In genomic region chr11:129408865-129409444, GRCh38 we compare ENCODE assay signal across 27 cellular contexts. TPM values are rescaled to one million over a fixed set of nuclear protein-coding genes. Genes with fewer than 3 reads are reported as not detected.
DNase-seq lines count a peak whose midpoint lies in the region; ATAC-seq and TF ChIP-seq lines count a peak whose summit lies in the region.
"Had no signal": no experiment of that assay in that cellular context is flagged by ENCODE, and none has a peak within 500 bp of the region (broad histone marks: within the 10 kb centered on the region; RNA-seq: fewer than 3 reads in every experiment).

No MANE protein-coding gene starts in this region.

- no peaks in the 10 kb centered on the region for H3K4me1 ChIP-seq in HEK293 (ENCODE audit: control insufficient read depth, insufficient read depth, low read length)
- H3K4me1 ChIP-seq: BE2C had no signal

- CTCF ChIA-PET in activated CD4-positive, alpha-beta T cell treated with anti-CD3 and anti-CD28 coated beads for 36 hours (lab: Charles Lee): interaction anchor here (0.7 to 1.1 kb wide), 4 partner anchors 287 to 525 kb away, joined by 3 read pairs; no protein-coding TSS in a partner anchor
- CTCF ChIA-PET in HEK293 (lab: Yijun Ruan, JAX): interaction anchor here (0.7 to 1.2 kb wide), 3 partner anchors 52 to 282 kb away, joined by 3 to 5 read pairs (median 4); no protein-coding TSS in a partner anchor

- no peak overlapping the region for H3K27ac ChIP-seq in HEK293 (ENCODE audit: extremely low read depth, low read depth, low read length)
- H3K27ac ChIP-seq: GM23248, RWPE1 had no signal

- H3K36me3 ChIP-seq in HEK293 (ENCODE audit: control insufficient read depth in 2 of 2, insufficient read depth in 1 of 2, low read length in 2 of 2): no peaks in the 10 kb centered on the region
- H3K36me3 ChIP-seq: BE2C had no signal

- POLR2A ChIA-PET in activated CD4-positive, alpha-beta T cell treated with anti-CD3 and anti-CD28 coated beads for 36 hours (lab: Charles Lee): no interaction called here
- POLR2A ChIA-PET in HEK293 (lab: Yijun Ruan, JAX): no interaction called here

- no peak overlapping the region for H3K4me3 ChIP-seq in HEK293 (ENCODE audit: low read depth, low read length)
- H3K4me3 ChIP-seq: GM12878, GM23248 had no signal

- H3K9me3 Mint-ChIP-seq in activated CD4-positive, alpha-beta T cell treated with anti-CD3 and anti-CD28 coated beads for 36 hours (ENCODE audit: low read depth): no peaks in the 10 kb centered on the region

- H3K4me1 Mint-ChIP-seq in activated CD4-positive, alpha-beta T cell treated with anti-CD3 and anti-CD28 coated beads for 36 hours: peaks cover 7% of the 10 kb centered on the region
- H3K4me1 Mint-ChIP-seq: CD14-positive monocyte; CD8-positive, alpha-beta memory T cell had no signal

- no peak for TF ChIP-seq CTCF in HEK293 (tag by site-specific recombination; IDR thresholded peaks at IDR 0.05)

- intact Hi-C loops in activated CD4-positive, alpha-beta T cell treated with anti-CD3 and anti-CD28 coated beads for 36 hours (cut with DNase I, micrococcal nuclease): no loop called here
- intact Hi-C loops in cardiac septum (cut with DNase I): no loop called here

- H3K4me3 Mint-ChIP-seq in activated CD4-positive, alpha-beta T cell treated with anti-CD3 and anti-CD28 coated beads for 36 hours: no peak overlapping the region
- H3K4me3 Mint-ChIP-seq: CD14-positive monocyte; CD8-positive, alpha-beta memory T cell had no signal

- H3K27me3 Mint-ChIP-seq in activated CD4-positive, alpha-beta T cell treated with anti-CD3 and anti-CD28 coated beads for 36 hours: peaks cover 16% of the 10 kb centered on the region

- no peaks in the 10 kb centered on the region for H3K9me3 ChIP-seq in HEK293 (ENCODE audit: control insufficient read depth, insufficient read depth, low read depth, low read length)
- H3K9me3 ChIP-seq: BE2C had no signal

- H3K27ac Mint-ChIP-seq in activated CD4-positive, alpha-beta T cell treated with anti-CD3 and anti-CD28 coated beads for 36 hours: no peak overlapping the region
- H3K27ac Mint-ChIP-seq: CD14-positive monocyte; CD8-positive, alpha-beta memory T cell had no signal

- no peak for ATAC-seq in activated CD4-positive, alpha-beta T cell treated with anti-CD3 and anti-CD28 coated beads for 36 hours
- ATAC-seq: GM12878 had no signal

- H3K36me3 Mint-ChIP-seq in activated CD4-positive, alpha-beta T cell treated with anti-CD3 and anti-CD28 coated beads for 36 hours (ENCODE audit: low read depth): no peaks in the 10 kb centered on the region
- H3K36me3 Mint-ChIP-seq: CD14-positive monocyte; CD8-positive, alpha-beta memory T cell had no signal

- peak; percentile 47 for DNase-seq in activated CD4-positive, alpha-beta T cell treated with anti-CD3 and anti-CD28 coated beads for 36 hours
- DNase-seq in activated CD4-positive, alpha-beta T cell treated with anti-CD3 and anti-CD28 coated beads, Interleukin-2, amount 50 U/mL, for 1 hour: no peak
- peak; percentile 8 for DNase-seq in activated T-cell treated with anti-CD3 and anti-CD28 coated beads for 48 hours (ENCODE audit: low read depth)
- DNase-seq in activated T-cell treated with anti-CD3 and anti-CD28 coated beads for 4 hours: no peak
- DNase-seq in stimulated activated CD4-positive, alpha-beta T cell treated with anti-CD3 and anti-CD28 coated beads, Interleukin-4, amount 100 ng/mL, for 24 hours: peak; percentile 6
- no peak for DNase-seq in cardiac septum (ENCODE audit: low spot score)
- DNase-seq: 8988T; ACHN; BE2C; CD8-positive, alpha-beta memory T cell; DMS 273 treated with DMSO at 0.1 percent for 48 hours; DMS79; EL; GDM1; GM23248; H7; NCI-H1092; NCI-H1417 treated with DMSO at 0.1 percent for 48 hours; NCI-H1694 treated with DMSO at 0.1 percent for 48 hours; NCI-H2081; NCI-H2227 treated with DMSO at 0.1 percent for 48 hours; NCI-H526 treated with DMSO at 0.1 percent for 48 hours had no signal

TF ChIP-seq in HEK293, 187 proteins besides CTCF, POLR2A, EP300 and RAD21:
- no peak for TF ChIP-seq ZNF658 (tag by site-specific recombination; IDR thresholded peaks at IDR 0.05)
- 0 out of 2 replicates have a peak, but pooled peaks have one; percentile 9 for TF ChIP-seq ZBTB6 (tag by site-specific recombination; IDR thresholded peaks at IDR 0.05)

RNA-seq across cellular contexts. Expression of gene BARX2, which starts 33.3 kb away (rescaled TPM):
- total RNA-seq in activated CD4-positive, alpha-beta T cell treated with anti-CD3 and anti-CD28 coated beads for 36 hours: 1 to 10 TPM in 1 of 2 experiments, under 1 TPM in 1; 0.89 to 1.3 TPM
- not detected for total RNA-seq in cardiac septum
- total RNA-seq: CD8-positive, alpha-beta memory T cell; GM12878; GM23248; H7; NCI-H460 had no signal

Comparison
In these comparisons a context has a peak if more than half of its experiments do, and no peak if none do; other contexts are left out.
1. DNase-seq: peak in activated CD4-positive, alpha-beta T cell treated with anti-CD3 and anti-CD28 coated beads for 36 hours (single experiment), activated T-cell treated with anti-CD3 and anti-CD28 coated beads for 48 hours (single experiment) and stimulated activated CD4-positive, alpha-beta T cell treated with anti-CD3 and anti-CD28 coated beads, Interleukin-4, amount 100 ng/mL, for 24 hours (single experiment); none in activated CD4-positive, alpha-beta T cell treated with anti-CD3 and anti-CD28 coated beads, Interleukin-2, amount 50 U/mL, for 1 hour (single experiment), activated T-cell treated with anti-CD3 and anti-CD28 coated beads for 4 hours (single experiment) and cardiac septum (single experiment).